ENCODE assay signal across 18 cellular contexts in genomic region chr1:98264727-98265126, GRCh38.
"Had no signal": no experiment of that assay in that cellular context is flagged by ENCODE, and none has a peak within 500 bp of the region (broad histone marks: within the 10 kb centered on the region; RNA-seq: fewer than 3 reads in every experiment).

No MANE protein-coding gene starts in this region.

- H3K27ac ChIP-seq: esophagus squamous epithelium, prostate gland, right lobe of liver, transverse colon, uterus, WERI-Rb-1 had no signal

- FAIRE-seq: small intestine had no signal

- H3K9me3 ChIP-seq: esophagus squamous epithelium, prostate gland, right lobe of liver, transverse colon, uterus had no signal

- H3K36me3 ChIP-seq: esophagus squamous epithelium, prostate gland, right lobe of liver, transverse colon, uterus, WERI-Rb-1 had no signal

- ATAC-seq: activated CD4-positive, alpha-beta T cell treated with anti-CD3 and anti-CD28 coated beads for 36 hours; naive thymus-derived CD4-positive, alpha-beta T cell; right lobe of liver had no signal

- H3K4me3 ChIP-seq: esophagus squamous epithelium, prostate gland, right lobe of liver, transverse colon, uterus had no signal

- DNase-seq: activated CD4-positive, alpha-beta memory T cell treated with anti-CD3 and anti-CD28 coated beads for 36 hours; activated CD4-positive, alpha-beta T cell treated with anti-CD3 and anti-CD28 coated beads for 36 hours; activated gamma-delta T cell treated with Interleukin-2 at 50 U/mL for 16 hours; activated T-cell treated with anti-CD3 and anti-CD28 coated beads for 4 hours; amniotic stem cell; effector memory CD4-positive, alpha-beta T cell; esophagus squamous epithelium; immature natural killer cell; mesendoderm; naive thymus-derived CD4-positive, alpha-beta T cell; right lobe of liver; stimulated activated CD4-positive, alpha-beta T cell treated with anti-CD3 and anti-CD28 coated beads, Interleukin-15, amount 100 ng/mL, for 24 hours; stimulated activated CD4-positive, alpha-beta T cell treated with anti-CD3 and anti-CD28 coated beads, Interleukin-2, amount 100 ng/mL, for 48 hours; transverse colon; uterus; WERI-Rb-1 had no signal

- H3K27me3 ChIP-seq: esophagus squamous epithelium, right lobe of liver, transverse colon, uterus had no signal

- H3K4me1 ChIP-seq: esophagus squamous epithelium, prostate gland, right lobe of liver, transverse colon, uterus had no signal
